ENCODE assay signal across 25 cellular contexts in the genomic region with DNA sequence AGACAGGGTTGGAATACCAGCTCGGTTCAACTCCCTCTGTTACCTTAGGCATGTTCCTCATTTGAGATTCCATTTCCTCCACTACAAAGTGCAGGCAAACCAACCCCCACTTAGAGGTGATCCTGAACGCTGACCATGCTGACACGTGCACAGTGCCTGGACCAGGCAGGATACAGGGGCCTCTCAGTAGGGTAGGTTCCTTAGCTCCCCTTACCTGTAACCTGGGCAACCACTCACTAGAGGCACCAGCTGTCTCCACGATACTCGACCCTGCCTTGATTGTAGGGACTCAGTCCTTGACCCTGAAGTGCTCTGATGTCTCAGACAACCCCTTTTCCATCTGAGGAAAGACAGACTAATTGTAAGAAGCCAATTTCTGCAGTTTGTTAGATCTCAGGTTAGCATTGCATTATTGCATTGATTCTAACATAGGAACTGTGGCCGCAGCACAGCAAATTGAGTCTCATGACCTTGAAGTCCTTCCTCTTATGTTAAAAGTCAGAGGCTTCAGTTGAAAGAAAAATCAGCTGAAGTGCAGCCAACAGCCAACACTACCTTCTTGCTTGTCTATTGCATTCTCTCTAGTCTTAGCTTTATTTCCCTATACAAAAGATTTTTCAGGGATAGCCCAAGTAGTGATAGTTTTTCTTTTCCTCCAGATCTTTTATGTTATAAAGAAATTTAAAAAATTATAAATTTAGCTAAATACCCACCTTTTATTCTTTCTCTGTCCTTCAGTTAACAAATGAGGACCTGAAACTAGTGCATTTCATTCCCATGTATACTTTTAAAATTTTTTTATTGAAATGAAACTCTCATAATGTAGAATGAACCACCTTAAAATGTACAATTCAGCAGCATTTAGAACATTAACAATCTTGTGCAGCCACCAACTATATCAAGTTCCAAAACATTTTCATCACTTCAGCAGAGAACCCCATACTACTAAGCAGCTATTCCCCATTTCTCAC. TPM values are rescaled to one million over a fixed set of nuclear protein-coding genes. Genes with fewer than 3 reads are reported as not detected.
A peak's percentile ranks its signal among the peaks of the same experiment; 100 is the strongest.
DNase-seq lines count a peak whose midpoint lies in the region; ATAC-seq, FAIRE-seq and TF ChIP-seq lines count a peak whose summit lies in the region.
"Had no signal": no experiment of that assay in that cellular context is flagged by ENCODE, and none has a peak within 500 bp of the region (broad histone marks: within the 10 kb centered on the region; RNA-seq: fewer than 3 reads in every experiment).

No MANE protein-coding gene starts in this region.

- POLR2A ChIA-PET in A673 (lab: Charles Lee; ENCODE audit: low non-redundant PET) = no interaction called here

- no peaks in the 10 kb centered on the region for H3K36me3 ChIP-seq in bronchial epithelial cell (ENCODE audit: control insufficient read depth, insufficient read depth, low read length)
- H3K36me3 ChIP-seq in A673 (ENCODE audit: insufficient read depth, low read length, poor library complexity, severe bottlenecking) = no peaks in the 10 kb centered on the region
- H3K36me3 ChIP-seq: breast epithelium, thyroid gland had no signal

- H3K4me3 ChIP-seq in bronchial epithelial cell (ENCODE audit: low read depth, low read length) (no peak overlapping the region), A673 (ENCODE audit: low read depth, low read length, poor library complexity, severe bottlenecking) (no peak overlapping the region)
- H3K4me3 ChIP-seq: breast epithelium, dorsolateral prefrontal cortex, thyroid gland had no signal

- ATAC-seq in GM21576 (IDR thresholded peaks at IDR 0.05; ENCODE audit: unreplicated experiment) (no peak), GM21825 (IDR thresholded peaks at IDR 0.05; ENCODE audit: unreplicated experiment) (no peak)
- ATAC-seq: activated CD8-positive, alpha-beta memory T cell treated with anti-CD3 and anti-CD28 coated beads, Interleukin-2, amount 10 ng/mL, durations not matched to agents 7 days and 5 days; activated naive CD8-positive, alpha-beta T cell treated with anti-CD3 and anti-CD28 coated beads, Interleukin-2, amount 50 U/mL, for 24 hours; left ventricle myocardium superior; Panc1 had no signal

- H3K27me3 ChIP-seq in bronchial epithelial cell (ENCODE audit: control insufficient read depth, insufficient read depth, low read length) = no peaks in the 10 kb centered on the region
- no peaks in the 10 kb centered on the region for H3K27me3 ChIP-seq in A673 (replicated peaks; ENCODE audit: insufficient read depth, low read depth, low read length, poor library complexity)
- H3K27me3 ChIP-seq: breast epithelium, dorsolateral prefrontal cortex, thyroid gland had no signal

- intact Hi-C loops in A673 (cut with micrococcal nuclease; ENCODE audit: unreplicated experiment) = no loop called here

- TF ChIP-seq CTCF in bronchial epithelial cell (IDR thresholded peaks at IDR 0.05; ENCODE audit: insufficient read depth, low read length, severe bottlenecking) (no peak), A673 (conservative IDR thresholded peaks at IDR 0.05; ENCODE audit: low read depth, low read length) (no peak)

- no TSS peak for BruUV-seq in A673 (replicated peaks; lab: Mats Ljungman, UMichigan)

- DNase-seq in CD1c-positive myeloid dendritic cell (ENCODE audit: extremely low spot score) (peak; percentile 41), MV-4-11 (lab: John Stamatoyannopoulos, UW) (peak; percentile 34), bronchial epithelial cell (ENCODE audit: low read depth) (no peak), pons (ENCODE audit: low spot score) (peak; percentile 47), RKO (ENCODE audit: low spot score) (no peak), A673 (ENCODE audit: low spot score) (no peak)
- DNase-seq: activated CD8-positive, alpha-beta memory T cell treated with anti-CD3 and anti-CD28 coated beads, Interleukin-2, amount 10 ng/mL, durations not matched to agents 7 days and 5 days; activated naive CD8-positive, alpha-beta T cell treated with anti-CD3 and anti-CD28 coated beads, Interleukin-2, amount 50 U/mL, for 24 hours; dorsolateral prefrontal cortex; EL; erythroblast; Kasumi-1; left ventricle myocardium superior; NCI-H1417 treated with DMSO at 0.1 percent for 48 hours; NCI-H69; occipital lobe; SK-N-SH; thyroid gland had no signal

- no peaks in the 10 kb centered on the region for H3K9me3 ChIP-seq in A673 (ENCODE audit: low read depth, low read length, poor library complexity, severe bottlenecking)
- H3K9me3 ChIP-seq: breast epithelium, SK-N-SH, thyroid gland had no signal

- peaks cover 25% of the 10 kb centered on the region for H3K4me1 ChIP-seq in A673 (ENCODE audit: insufficient read depth, low read length, poor library complexity, severe bottlenecking)
- H3K4me1 ChIP-seq: breast epithelium, thyroid gland had no signal

- peak; percentile 43 for FAIRE-seq in bronchial epithelial cell (lab: Jason Lieb, UNC)
- FAIRE-seq: HTR-8/SVneo had no signal

- CTCF ChIA-PET in A673 (lab: Charles Lee) = no interaction called here

- H3K27ac ChIP-seq in A673 (ENCODE audit: low read depth, low read length, poor library complexity, severe bottlenecking) = no peak overlapping the region
- H3K27ac ChIP-seq: breast epithelium, thyroid gland had no signal

RNA-seq across cellular contexts. Expression of gene C1QTNF7, which starts 11.2 kb away (rescaled TPM):
- total RNA-seq in bronchial epithelial cell (not detected in 2 replicates), A673 (2021) (0.21 TPM in 1 of 2 replicates, not detected in the other)
- total RNA-seq: activated CD8-positive, alpha-beta memory T cell treated with anti-CD3 and anti-CD28 coated beads, Interleukin-2, amount 10 ng/mL, durations not matched to agents 7 days and 5 days; activated T-helper 2 cell treated with anti-CD3 and anti-CD28 coated beads, Interferon-gamma antibody, Interleukin-2, Interleukin-4, amounts not matched to agents 10 μg/mL and 5 μg/mL and 100 μg/mL, durations not matched to agents 14 hours and 24 hours and 36 hours; glomerular endothelial cell had no signal

RNA-seq across cellular contexts. Expression of gene CC2D2A, which starts 53.0 kb away (rescaled TPM):
- total RNA-seq in bronchial epithelial cell (5.5 and 5.8 TPM in 2 replicates), A673 (2021) (25.2 and 29.7 TPM in 2 replicates)
- total RNA-seq: activated CD8-positive, alpha-beta memory T cell treated with anti-CD3 and anti-CD28 coated beads, Interleukin-2, amount 10 ng/mL, durations not matched to agents 7 days and 5 days; activated T-helper 2 cell treated with anti-CD3 and anti-CD28 coated beads, Interferon-gamma antibody, Interleukin-2, Interleukin-4, amounts not matched to agents 10 μg/mL and 5 μg/mL and 100 μg/mL, durations not matched to agents 14 hours and 24 hours and 36 hours had no signal

Comparison
In these comparisons a context has a peak if more than half of its experiments do, and no peak if none do; other contexts are left out.
1. DNase-seq: peak in CD1c-positive myeloid dendritic cell (single experiment), MV-4-11 (single experiment) and pons (single experiment); none in bronchial epithelial cell (single experiment), RKO (single experiment) and A673 (single experiment).